ENCODE assay signal across 12 cellular contexts in the genomic region with DNA sequence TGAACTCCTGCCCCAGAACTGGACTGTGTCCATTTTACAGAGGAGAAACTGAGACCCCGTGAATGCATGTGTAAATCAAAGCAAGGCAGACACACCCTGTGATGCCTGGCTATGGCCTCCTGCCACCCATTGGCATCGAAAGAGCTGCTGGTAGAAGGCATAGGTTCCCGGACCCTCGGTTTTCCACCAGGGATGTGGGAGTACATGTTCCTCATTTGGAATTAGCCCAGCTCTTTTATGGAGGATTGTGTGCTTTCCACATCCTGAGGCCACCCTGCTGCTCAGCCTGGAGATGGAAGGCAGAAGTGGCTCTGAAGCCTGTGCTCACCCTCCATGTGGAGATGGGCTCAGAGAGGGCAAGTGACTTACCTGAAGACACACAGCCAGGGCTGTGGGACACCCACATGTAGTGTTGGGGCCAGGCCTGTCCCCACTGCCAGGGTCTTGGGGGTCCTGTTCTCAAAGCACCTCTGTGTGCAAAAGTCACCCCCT. TPM values are rescaled to one million over a fixed set of nuclear protein-coding genes. Genes with fewer than 3 reads are reported as not detected.
A peak's percentile ranks its signal among the peaks of the same experiment; 100 is the strongest.
DNase-seq lines count a peak whose midpoint lies in the region; ATAC-seq lines count a peak whose summit lies in the region.
"Had no signal": no experiment of that assay in that cellular context is flagged by ENCODE, and none has a peak within 500 bp of the region (broad histone marks: within the 10 kb centered on the region; RNA-seq: fewer than 3 reads in every experiment).

No MANE protein-coding gene starts in this region.

- H3K4me1 Mint-ChIP-seq in activated CD8-positive, alpha-beta memory T cell treated with anti-CD3 and anti-CD28 coated beads, Interleukin-2, amount 10 ng/mL, durations not matched to agents 7 days and 5 days, result peaks cover 72% of the 10 kb centered on the region
- peaks cover 87% of the 10 kb centered on the region for H3K4me1 Mint-ChIP-seq in stimulated activated memory B cell treated with anti-CD40 and anti-IgM and Interleukin-4, amounts not matched to agents 10 μg/mL and 1 μg/mL and 100 μg/mL, for 72 hours

- CTCF ChIA-PET in activated CD8-positive, alpha-beta memory T cell treated with anti-CD3 and anti-CD28 coated beads, Interleukin-2, amount 10 ng/mL, durations not matched to agents 7 days and 5 days (lab: Charles Lee), result interaction anchor here (0.9 to 2.6 kb wide), 8 partner anchors 17 to 244 kb away, joined by 3 to 9 read pairs (median 4); partner anchors contain the start of gene CARD19

- no peak for DNase-seq in activated CD8-positive, alpha-beta memory T cell treated with anti-CD3 and anti-CD28 coated beads, Interleukin-2, amount 10 ng/mL, durations not matched to agents 7 days and 5 days
- no peak for DNase-seq in activated CD8-positive, alpha-beta memory T cell treated with anti-CD3 and anti-CD28 coated beads, Interleukin-2, amount 50 U/mL, for 4 hours
- peak; percentile 54 for DNase-seq in NCI-H226
- DNase-seq in effector memory CD4-positive, alpha-beta T cell, result no peak
- DNase-seq in KG1 (lab: John Stamatoyannopoulos, UW), result no peak
- no peak for DNase-seq in D341Med (ENCODE audit: low spot score)
- DNase-seq: hypothalamus had no signal

- no peaks in the 10 kb centered on the region for H3K9me3 Mint-ChIP-seq in activated CD8-positive, alpha-beta memory T cell treated with anti-CD3 and anti-CD28 coated beads, Interleukin-2, amount 10 ng/mL, durations not matched to agents 7 days and 5 days (ENCODE audit: low read depth)
- H3K9me3 Mint-ChIP-seq in stimulated activated memory B cell treated with anti-CD40 and anti-IgM and Interleukin-4, amounts not matched to agents 10 μg/mL and 1 μg/mL and 100 μg/mL, for 72 hours, result no peaks in the 10 kb centered on the region

- peaks cover 75% of the 10 kb centered on the region for H3K4me1 ChIP-seq in effector memory CD4-positive, alpha-beta T cell (ENCODE audit: control insufficient read depth, insufficient read depth, low read length, poor library complexity, severe bottlenecking)
- H3K4me1 ChIP-seq: SJSA1 had no signal

- peak overlapping the region; percentile 89 for H3K27ac ChIP-seq in effector memory CD4-positive, alpha-beta T cell (ENCODE audit: insufficient read depth, low read length, poor library complexity, severe bottlenecking)
- H3K27ac ChIP-seq: SJSA1 had no signal

- peaks cover 14% of the 10 kb centered on the region for H3K36me3 ChIP-seq in effector memory CD4-positive, alpha-beta T cell (ENCODE audit: control insufficient read depth, insufficient read depth, low read length)
- H3K36me3 ChIP-seq: SJSA1 had no signal

- H3K27me3 ChIP-seq in effector memory CD4-positive, alpha-beta T cell (replicated peaks; ENCODE audit: control insufficient read depth, insufficient read depth, low read length, poor library complexity, severe bottlenecking), result no peaks in the 10 kb centered on the region
- H3K27me3 ChIP-seq: SJSA1, testis had no signal

- peak overlapping the region; percentile 93 for H3K27ac Mint-ChIP-seq in activated CD8-positive, alpha-beta memory T cell treated with anti-CD3 and anti-CD28 coated beads, Interleukin-2, amount 10 ng/mL, durations not matched to agents 7 days and 5 days
- peak overlapping the region; percentile 100 for H3K27ac Mint-ChIP-seq in stimulated activated memory B cell treated with anti-CD40 and anti-IgM and Interleukin-4, amounts not matched to agents 10 μg/mL and 1 μg/mL and 100 μg/mL, for 72 hours

- H3K36me3 Mint-ChIP-seq in activated CD8-positive, alpha-beta memory T cell treated with anti-CD3 and anti-CD28 coated beads, Interleukin-2, amount 10 ng/mL, durations not matched to agents 7 days and 5 days, result peaks cover 26% of the 10 kb centered on the region
- H3K36me3 Mint-ChIP-seq in stimulated activated memory B cell treated with anti-CD40 and anti-IgM and Interleukin-4, amounts not matched to agents 10 μg/mL and 1 μg/mL and 100 μg/mL, for 72 hours, result peaks cover 12% of the 10 kb centered on the region

- H3K27me3 Mint-ChIP-seq in activated CD8-positive, alpha-beta memory T cell treated with anti-CD3 and anti-CD28 coated beads, Interleukin-2, amount 10 ng/mL, durations not matched to agents 7 days and 5 days, result no peaks in the 10 kb centered on the region
- H3K27me3 Mint-ChIP-seq in stimulated activated memory B cell treated with anti-CD40 and anti-IgM and Interleukin-4, amounts not matched to agents 10 μg/mL and 1 μg/mL and 100 μg/mL, for 72 hours, result no peaks in the 10 kb centered on the region

- no peaks in the 10 kb centered on the region for H3K9me3 ChIP-seq in effector memory CD4-positive, alpha-beta T cell (ENCODE audit: control insufficient read depth, low read length)
- H3K9me3 ChIP-seq: SJSA1, testis had no signal

- peak overlapping the region; percentile 66 for H3K4me3 ChIP-seq in effector memory CD4-positive, alpha-beta T cell (ENCODE audit: insufficient read depth, low read depth, low read length, poor library complexity, severe bottlenecking)
- H3K4me3 ChIP-seq: SJSA1, testis had no signal

- ATAC-seq in activated CD8-positive, alpha-beta memory T cell treated with anti-CD3 and anti-CD28 coated beads, Interleukin-2, amount 10 ng/mL, durations not matched to agents 7 days and 5 days, result no peak
- no peak for ATAC-seq in stimulated activated memory B cell treated with anti-CD40 and anti-IgM and Interleukin-4, amounts not matched to agents 10 μg/mL and 1 μg/mL and 100 μg/mL, for 72 hours
- no peak for ATAC-seq in HG03135 (IDR thresholded peaks at IDR 0.05; ENCODE audit: unreplicated experiment)

- peak overlapping the region; percentile 85 for H3K4me3 Mint-ChIP-seq in activated CD8-positive, alpha-beta memory T cell treated with anti-CD3 and anti-CD28 coated beads, Interleukin-2, amount 10 ng/mL, durations not matched to agents 7 days and 5 days
- H3K4me3 Mint-ChIP-seq in stimulated activated memory B cell treated with anti-CD40 and anti-IgM and Interleukin-4, amounts not matched to agents 10 μg/mL and 1 μg/mL and 100 μg/mL, for 72 hours, result peak overlapping the region; percentile 89

RNA-seq across cellular contexts. Expression of gene SUSD3, which starts 2.8 kb away (rescaled TPM):
- total RNA-seq in activated CD8-positive, alpha-beta memory T cell treated with anti-CD3 and anti-CD28 coated beads, Interleukin-2, amount 10 ng/mL, durations not matched to agents 7 days and 5 days, result 10 to 100 TPM; 40.1 to 67.3 TPM
- total RNA-seq: HT1080, SJSA1 had no signal

RNA-seq across cellular contexts. Expression of gene CARD19, which starts 34.7 kb away (rescaled TPM):
- 10 to 100 TPM; 45.0 to 83.0 TPM for total RNA-seq in activated CD8-positive, alpha-beta memory T cell treated with anti-CD3 and anti-CD28 coated beads, Interleukin-2, amount 10 ng/mL, durations not matched to agents 7 days and 5 days
